1 cellular context compared by ENCODE assay signal in the genomic region with DNA sequence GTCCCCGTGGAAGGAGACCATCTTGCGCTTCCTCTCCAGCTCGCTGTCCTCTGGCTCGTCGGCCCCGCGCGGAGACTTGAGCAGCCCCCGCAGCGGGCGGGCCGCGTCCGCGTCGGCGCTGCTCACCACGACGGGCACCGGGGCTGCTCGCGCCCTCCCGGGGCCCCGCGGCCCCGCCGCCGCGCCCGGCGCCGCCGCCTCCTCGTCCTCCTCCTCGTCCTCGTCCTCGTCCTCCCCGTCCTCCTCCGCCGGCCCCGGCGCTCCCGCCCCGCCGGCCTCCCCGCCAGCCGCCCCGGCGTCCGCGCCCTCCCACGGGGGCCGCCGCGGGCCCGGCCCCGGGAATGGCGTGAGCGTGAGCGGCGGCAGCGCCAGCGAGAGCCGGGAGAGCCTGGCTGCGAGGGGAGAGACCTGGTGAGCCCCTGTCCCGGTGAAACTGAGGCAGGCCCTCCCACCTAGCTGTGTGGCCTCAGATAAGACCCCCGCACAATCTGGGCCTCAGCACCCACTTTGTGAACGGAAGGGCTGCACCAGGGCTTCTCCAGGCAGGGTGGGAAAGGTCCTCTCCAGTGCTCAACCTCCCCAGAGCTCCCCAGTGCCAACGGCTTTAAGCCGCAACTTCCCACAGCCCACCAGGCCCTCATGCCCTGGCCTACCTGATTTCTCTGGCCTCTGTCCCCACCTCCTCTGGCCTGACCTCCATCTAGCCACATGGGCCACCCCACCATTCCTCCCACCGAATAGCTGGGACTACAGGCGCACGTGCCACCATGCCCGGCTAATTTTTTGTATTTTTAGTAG.
TF ChIP-seq lines count a peak whose summit lies in the region.

No MANE protein-coding gene starts in this region.

TF ChIP-seq in IMR-90, 13 proteins besides CTCF, POLR2A, EP300 and RAD21:
- no peak for TF ChIP-seq RCOR1 (IDR thresholded peaks at IDR 0.05; ENCODE audit: insufficient replicate concordance, low read length)
- TF ChIP-seq FOS (IDR thresholded peaks at IDR 0.05; ENCODE audit: low read depth, low read length) = no peak
- TF ChIP-seq MAZ (IDR thresholded peaks at IDR 0.05; ENCODE audit: borderline replicate concordance, low read depth, low read length) = no peak
- TF ChIP-seq CHD1 (IDR thresholded peaks at IDR 0.05; ENCODE audit: low read depth, low read length) = no peak
- no peak for TF ChIP-seq NFE2L2 (IDR thresholded peaks at IDR 0.05; ENCODE audit: low read depth, low read length)
- no peak for TF ChIP-seq BHLHE40 (IDR thresholded peaks at IDR 0.05; ENCODE audit: low read depth, low read length)
TF ChIP-seq in IMR-90: peak in this region for 0.
